In the genomic region with DNA sequence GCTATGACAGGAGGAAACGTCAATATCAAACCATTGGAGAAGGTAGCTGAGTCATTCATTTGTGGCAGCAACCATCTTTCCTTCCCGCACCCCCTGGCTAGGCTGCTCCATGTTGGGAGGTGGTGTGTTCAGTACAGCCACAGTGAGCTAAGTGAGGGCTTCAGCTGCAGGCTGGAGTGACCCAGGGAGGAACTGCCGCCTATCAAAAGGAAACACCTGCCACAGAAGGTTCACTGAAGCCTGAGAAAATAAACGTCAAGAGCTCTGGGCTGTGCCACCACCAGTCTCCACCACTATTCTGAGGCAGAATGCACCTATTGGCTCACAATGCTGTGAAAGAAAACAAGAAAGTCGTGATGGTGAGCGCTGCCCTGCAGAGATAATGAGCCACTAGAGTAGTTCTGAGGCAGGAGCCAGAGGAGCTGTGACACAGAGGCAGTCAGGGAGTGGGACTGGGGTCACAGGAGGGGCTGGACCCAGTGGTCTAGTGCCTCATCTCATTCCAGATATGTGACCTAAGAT, we compare ENCODE assay signal across 9 cellular contexts. TPM values are rescaled to one million over a fixed set of nuclear protein-coding genes. Genes with fewer than 3 reads are reported as not detected.
DNase-seq lines count a peak whose midpoint lies in the region; ATAC-seq and TF ChIP-seq lines count a peak whose summit lies in the region.
"Had no signal": no experiment of that assay in that cellular context is flagged by ENCODE, and none has a peak within 500 bp of the region (broad histone marks: within the 10 kb centered on the region; RNA-seq: fewer than 3 reads in every experiment).

No MANE protein-coding gene starts in this region.

- POLR2A ChIA-PET in A673 (lab: Charles Lee; ENCODE audit: low non-redundant PET) = no interaction called here

- peaks cover 7% of the 10 kb centered on the region for H3K4me1 ChIP-seq in A673 (ENCODE audit: insufficient read depth, low read length, poor library complexity, severe bottlenecking)

- H3K27me3 ChIP-seq in HL-60 (ENCODE audit: insufficient read depth, poor library complexity, severe bottlenecking) (no peaks in the 10 kb centered on the region), A673 (replicated peaks; ENCODE audit: insufficient read depth, low read depth, low read length, poor library complexity) (no peaks in the 10 kb centered on the region)
- H3K27me3 ChIP-seq: heart left ventricle had no signal

- H3K4me3 ChIP-seq in HL-60 (replicated peaks; ENCODE audit: insufficient read depth, low read length) (peak overlapping the region; percentile 20), A673 (ENCODE audit: low read depth, low read length, poor library complexity, severe bottlenecking) (no peak overlapping the region)

- no TSS peak for BruUV-seq in A673 (replicated peaks; lab: Mats Ljungman, UMichigan)

- intact Hi-C loops in A673 (cut with micrococcal nuclease; ENCODE audit: unreplicated experiment) = no loop called here

- H3K27ac ChIP-seq in HL-60 (replicated peaks) (peak overlapping the region; percentile 99), A673 (ENCODE audit: low read depth, low read length, poor library complexity, severe bottlenecking) (no peak overlapping the region)

- H3K9me3 ChIP-seq in A673 (ENCODE audit: low read depth, low read length, poor library complexity, severe bottlenecking) = no peaks in the 10 kb centered on the region
- H3K9me3 ChIP-seq: heart left ventricle had no signal

- CTCF ChIA-PET in A673 (lab: Charles Lee) = no interaction called here

- no peak for TF ChIP-seq CTCF in HL-60 (IDR thresholded peaks at IDR 0.05; ENCODE audit: insufficient read depth, low read length)
- no peak for TF ChIP-seq CTCF in A673 (conservative IDR thresholded peaks at IDR 0.05; ENCODE audit: low read depth, low read length)

- peak; percentile 53 for ATAC-seq in GM19468 (IDR thresholded peaks at IDR 0.05; ENCODE audit: extremely low read depth, unreplicated experiment)

- DNase-seq in DMS53 treated with DMSO at 0.1 percent for 48 hours (lab: John Stamatoyannopoulos, UW; ENCODE audit: unreplicated experiment) = peak; percentile 49
- DNase-seq in HL-60 (ENCODE audit: low read depth in 1 of 2, low spot score in 1 of 2) = peak; percentile 70 to 91
- peak; percentile 47 for DNase-seq in T-helper 9 cell
- DNase-seq in dermis microvascular lymphatic vessel endothelial cell (ENCODE audit: low read depth in 2 of 2) = peak; percentile 92 to 95
- peak; percentile 45 to 59 for DNase-seq in stimulated activated CD8-positive, alpha-beta memory T cell treated with anti-CD3 and anti-CD28 coated beads, Interleukin-7, amount 100 ng/mL, for 4 hours (ENCODE audit: low read depth in 2 of 2)
- no peak for DNase-seq in NCI-H1048 (lab: John Stamatoyannopoulos, UW)
- DNase-seq in A673 (ENCODE audit: low spot score) = no peak
- DNase-seq: heart left ventricle had no signal

- no peaks in the 10 kb centered on the region for H3K36me3 ChIP-seq in A673 (ENCODE audit: insufficient read depth, low read length, poor library complexity, severe bottlenecking)
- H3K36me3 ChIP-seq: heart left ventricle had no signal

RNA-seq across cellular contexts. Expression of a gene that starts 34.8 kb away (rescaled TPM):
- total RNA-seq in dermis microvascular lymphatic vessel endothelial cell (37.5 and 57.0 TPM in 2 replicates), A673 (2021) (28.2 and 34.7 TPM in 2 replicates)

Comparison
In these comparisons a context has a peak if more than half of its experiments do, and no peak if none do; other contexts are left out.
1. DNase-seq: peak in DMS53 treated with DMSO at 0.1 percent for 48 hours (single experiment), HL-60 (2 of 2), T-helper 9 cell (single experiment), dermis microvascular lymphatic vessel endothelial cell (2 of 2) and stimulated activated CD8-positive, alpha-beta memory T cell treated with anti-CD3 and anti-CD28 coated beads, Interleukin-7, amount 100 ng/mL, for 4 hours (2 of 2); none in NCI-H1048 (single experiment) and A673 (single experiment).